ENCODE assay signal across 34 cellular contexts in genomic region chr13:102182170-102182569, GRCh38.
"Had no signal": no experiment of that assay in that cellular context is flagged by ENCODE, and none has a peak within 500 bp of the region (broad histone marks: within the 10 kb centered on the region; RNA-seq: fewer than 3 reads in every experiment).

No MANE protein-coding gene starts in this region.

- H3K36me3 ChIP-seq: MG63 had no signal

- H3K27ac ChIP-seq: KMS-11 had no signal

- DNase-seq: Karpas-422, Kasumi-1, MG63, MM.1S, MV-4-11, NCI-H1048, NCI-H1092, NCI-H1092 treated with DMSO at 0.1 percent for 48 hours, NCI-H1105, NCI-H1105 treated with DMSO at 0.1 percent for 48 hours, NCI-H1417, NCI-H1417 treated with DMSO at 0.1 percent for 48 hours, NCI-H1436, NCI-H1436 treated with DMSO at 0.1 percent for 48 hours, NCI-H146, NCI-H1694, NCI-H1694 treated with DMSO at 0.1 percent for 48 hours, NCI-H187, NCI-H187 treated with DMSO at 0.1 percent for 48 hours, NCI-H1930, NCI-H2029, NCI-H2029 treated with DMSO at 0.1 percent for 48 hours, NCI-H2081, NCI-H2081 treated with DMSO at 0.1 percent for 48 hours, NCI-H2107, NCI-H2171, NCI-H2171 treated with DMSO at 0.1 percent for 48 hours, NCI-H2227 treated with DMSO at 0.1 percent for 48 hours, NCI-H226, NCI-H345, NCI-H446, NCI-H446 treated with DMSO at 0.1 percent for 48 hours, NCI-H510A had no signal

- H3K9me3 ChIP-seq: MG63 had no signal

- H3K27me3 ChIP-seq: MG63 had no signal

- H3K9ac ChIP-seq: KMS-11 had no signal

- H3K4me2 ChIP-seq: KMS-11 had no signal

- H3K4me3 ChIP-seq: MG63 had no signal
